Comparison of ENCODE assay signal across 33 cellular contexts in the genomic region with DNA sequence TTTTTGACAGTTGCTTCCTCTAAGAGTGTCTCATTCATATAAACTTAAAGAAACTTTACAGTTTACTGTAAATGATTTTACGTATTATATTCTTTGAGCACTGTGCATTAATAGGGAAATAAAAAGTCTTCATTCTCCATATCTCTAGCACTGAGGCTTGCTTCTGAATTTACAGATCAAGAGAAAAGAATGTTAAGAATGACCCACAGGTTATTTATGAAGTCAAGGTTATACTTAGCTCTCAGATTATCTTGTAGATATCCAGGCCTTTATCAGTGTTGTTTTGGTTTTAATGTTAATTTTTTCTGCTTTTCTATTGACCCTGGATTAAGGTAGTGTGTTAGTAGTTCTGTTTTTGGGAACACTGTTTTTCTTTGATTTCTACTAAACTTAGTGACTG.
"Had no signal": no experiment of that assay in that cellular context is flagged by ENCODE, and none has a peak within 500 bp of the region (broad histone marks: within the 10 kb centered on the region; RNA-seq: fewer than 3 reads in every experiment).

No MANE protein-coding gene starts in this region.

- H3K9me3 ChIP-seq: MG63, Peyer's patch, SJSA1 had no signal

- DNase-seq: activated CD4-positive, alpha-beta memory T cell treated with anti-CD3 and anti-CD28 coated beads for 36 hours; activated CD4-positive, alpha-beta T cell treated with anti-CD3 and anti-CD28 coated beads, Interleukin-2, amount 50 U/mL, for 1 hour; activated CD8-positive, alpha-beta memory T cell treated with anti-CD3 and anti-CD28 coated beads, Interleukin-2, amount 50 U/mL, for 4 hours; activated gamma-delta T cell treated with Interleukin-2 at 50 U/mL for 16 hours; activated naive CD4-positive, alpha-beta T cell treated with anti-CD3 and anti-CD28 coated beads, Interleukin-2, amount 10 ng/mL, durations not matched to agents 7 days and 5 days; activated naive CD8-positive, alpha-beta T cell treated with anti-CD3 and anti-CD28 coated beads, Interleukin-2, amount 50 U/mL, for 24 hours; activated T-cell treated with anti-CD3 and anti-CD28 coated beads for 4 hours; activated T-cell treated with anti-CD3 and anti-CD28 coated beads, Interleukin-2, amount 50 U/mL, for 4 hours; amniotic stem cell; aorta; caudate nucleus; cerebellar nuclear complex; Kasumi-1; KG1; MG63; NCI-H1092; NCI-H1436 treated with DMSO at 0.1 percent for 48 hours; NCI-H1694 treated with DMSO at 0.1 percent for 48 hours; NCI-H2029; NCI-H510A; NCI-H526; NCI-H748 treated with DMSO at 0.1 percent for 48 hours; NK-92 treated with Interleukin-12 subunit alpha and Interleukin-12 subunit beta, amount 100 ng/mL, for 24 hours; PC-3; Peyer's patch; RPMI8226; SHP77 treated with DMSO at 0.1 percent for 48 hours; SK-N-SH had no signal

- H3K27ac ChIP-seq: Peyer's patch, SJSA1 had no signal

- H3K4me1 Mint-ChIP-seq: activated naive CD4-positive, alpha-beta T cell treated with anti-CD3 and anti-CD28 coated beads, Interleukin-2, amount 10 ng/mL, durations not matched to agents 7 days and 5 days; activated naive CD8-positive, alpha-beta T cell treated with anti-CD3 and anti-CD28 coated beads, Interleukin-2, amount 50 U/mL, for 24 hours had no signal

- H3K9ac ChIP-seq: SK-N-SH had no signal

- H3K9me3 Mint-ChIP-seq: activated CD4-positive, alpha-beta memory T cell treated with anti-CD3 and anti-CD28 coated beads for 36 hours; activated naive CD4-positive, alpha-beta T cell treated with anti-CD3 and anti-CD28 coated beads, Interleukin-2, amount 10 ng/mL, durations not matched to agents 7 days and 5 days; activated naive CD8-positive, alpha-beta T cell treated with anti-CD3 and anti-CD28 coated beads, Interleukin-2, amount 50 U/mL, for 24 hours; activated T-cell treated with anti-CD3 and anti-CD28 coated beads, Interleukin-2, amount 50 U/mL, for 4 hours; activated T-helper 1 cell treated with anti-CD3 and anti-CD28 coated beads, Interleukin-12 subunit alpha, Interleukin-12 subunit beta, Interleukin-2, Interleukin-4 antibody, amounts not matched to agents 30 ng/mL and 10 ng/mL and 1 ng/mL, durations not matched to agents 14 hours and 24 hours and 36 hours; T-helper 1 cell treated with Interleukin-12 subunit alpha and Interleukin-12 subunit beta and Interleukin-4 antibody, amounts not matched to agents 30 μg/mL and 1 μg/mL, for 36 hours; T-helper 2 cell treated with Interferon-gamma antibody and Interleukin-4, amounts not matched to agents 5 μg/mL and 100 μg/mL, for 36 hours had no signal

- H3K4me1 ChIP-seq: Peyer's patch, SJSA1 had no signal

- H3K27ac Mint-ChIP-seq: activated CD4-positive, alpha-beta memory T cell treated with anti-CD3 and anti-CD28 coated beads for 36 hours; activated naive CD4-positive, alpha-beta T cell treated with anti-CD3 and anti-CD28 coated beads, Interleukin-2, amount 10 ng/mL, durations not matched to agents 7 days and 5 days; activated naive CD8-positive, alpha-beta T cell; activated naive CD8-positive, alpha-beta T cell treated with anti-CD3 and anti-CD28 coated beads, Interleukin-2, amount 50 U/mL, for 24 hours; activated T-helper 1 cell treated with anti-CD3 and anti-CD28 coated beads, Interleukin-12 subunit alpha, Interleukin-12 subunit beta, Interleukin-2, Interleukin-4 antibody, amounts not matched to agents 30 ng/mL and 10 ng/mL and 1 ng/mL, durations not matched to agents 14 hours and 24 hours and 36 hours; T-helper 1 cell treated with Interleukin-12 subunit alpha and Interleukin-12 subunit beta and Interleukin-4 antibody, amounts not matched to agents 30 μg/mL and 1 μg/mL, for 36 hours; T-helper 2 cell treated with Interferon-gamma antibody and Interleukin-4, amounts not matched to agents 5 μg/mL and 100 μg/mL, for 36 hours had no signal

- H3K4me3 ChIP-seq: MG63, Peyer's patch, SJSA1 had no signal

- H3K27me3 ChIP-seq: MG63, Peyer's patch, SJSA1 had no signal

- ATAC-seq: activated naive CD8-positive, alpha-beta T cell treated with anti-CD3 and anti-CD28 coated beads, Interleukin-2, amount 50 U/mL, for 24 hours; activated T-cell treated with anti-CD3 and anti-CD28 coated beads, Interleukin-2, amount 50 U/mL, for 4 hours; PC-3 had no signal

- H3K27me3 Mint-ChIP-seq: activated CD4-positive, alpha-beta memory T cell treated with anti-CD3 and anti-CD28 coated beads for 36 hours; activated naive CD4-positive, alpha-beta T cell treated with anti-CD3 and anti-CD28 coated beads, Interleukin-2, amount 10 ng/mL, durations not matched to agents 7 days and 5 days; activated naive CD8-positive, alpha-beta T cell; activated naive CD8-positive, alpha-beta T cell treated with anti-CD3 and anti-CD28 coated beads, Interleukin-2, amount 50 U/mL, for 24 hours had no signal

- H3K4me3 Mint-ChIP-seq: activated CD4-positive, alpha-beta memory T cell treated with anti-CD3 and anti-CD28 coated beads for 36 hours; activated naive CD4-positive, alpha-beta T cell treated with anti-CD3 and anti-CD28 coated beads, Interleukin-2, amount 10 ng/mL, durations not matched to agents 7 days and 5 days; activated naive CD8-positive, alpha-beta T cell; activated naive CD8-positive, alpha-beta T cell treated with anti-CD3 and anti-CD28 coated beads, Interleukin-2, amount 50 U/mL, for 24 hours; activated T-cell treated with anti-CD3 and anti-CD28 coated beads, Interleukin-2, amount 50 U/mL, for 4 hours; activated T-helper 1 cell treated with anti-CD3 and anti-CD28 coated beads, Interleukin-12 subunit alpha, Interleukin-12 subunit beta, Interleukin-2, Interleukin-4 antibody, amounts not matched to agents 30 ng/mL and 10 ng/mL and 1 ng/mL, durations not matched to agents 14 hours and 24 hours and 36 hours; T-helper 1 cell treated with Interleukin-12 subunit alpha and Interleukin-12 subunit beta and Interleukin-4 antibody, amounts not matched to agents 30 μg/mL and 1 μg/mL, for 36 hours; T-helper 2 cell treated with Interferon-gamma antibody and Interleukin-4, amounts not matched to agents 5 μg/mL and 100 μg/mL, for 36 hours had no signal

- H3K4me2 ChIP-seq: SK-N-SH had no signal
